1 cellular context compared by ENCODE assay signal in genomic region chr4:1495416-1496115, GRCh38.
TF ChIP-seq lines count a peak whose summit lies in the region.

No MANE protein-coding gene starts in this region.

TF ChIP-seq in WTC11, 78 proteins besides CTCF, POLR2A, EP300 and RAD21 (continued from another document):
- no peak for TF ChIP-seq FOXJ3 (CRISPR knock-in tag; IDR thresholded peaks at IDR 0.05; ENCODE audit: borderline replicate concordance)
- no peak for TF ChIP-seq STAT6 (CRISPR knock-in tag; conservative IDR thresholded peaks at IDR 0.05; ENCODE audit: low read depth)
- TF ChIP-seq IRF1 (CRISPR knock-in tag; IDR thresholded peaks at IDR 0.05) = no peak
- TF ChIP-seq, protein P1, sequence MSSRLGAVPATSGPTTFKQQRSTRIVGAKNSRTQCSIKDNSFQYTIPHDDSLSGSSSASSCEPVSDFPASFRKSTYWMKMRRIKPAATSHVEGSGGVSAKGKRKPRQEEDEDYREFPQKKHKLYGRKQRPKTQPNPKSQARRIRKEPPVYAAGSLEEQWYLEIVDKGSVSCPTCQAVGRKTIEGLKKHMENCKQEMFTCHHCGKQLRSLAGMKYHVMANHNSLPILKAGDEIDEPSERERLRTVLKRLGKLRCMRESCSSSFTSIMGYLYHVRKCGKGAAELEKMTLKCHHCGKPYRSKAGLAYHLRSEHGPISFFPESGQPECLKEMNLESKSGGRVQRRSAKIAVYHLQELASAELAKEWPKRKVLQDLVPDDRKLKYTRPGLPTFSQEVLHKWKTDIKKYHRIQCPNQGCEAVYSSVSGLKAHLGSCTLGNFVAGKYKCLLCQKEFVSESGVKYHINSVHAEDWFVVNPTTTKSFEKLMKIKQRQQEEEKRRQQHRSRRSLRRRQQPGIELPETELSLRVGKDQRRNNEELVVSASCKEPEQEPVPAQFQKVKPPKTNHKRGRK (CRISPR knock-in tag; IDR thresholded peaks at IDR 0.05; ENCODE audit: borderline replicate concordance) = no peak
- TF ChIP-seq ZNF232 (CRISPR knock-in tag; IDR thresholded peaks at IDR 0.05) = no peak
